ENCODE assay signal across 1 cellular context in the genomic region with DNA sequence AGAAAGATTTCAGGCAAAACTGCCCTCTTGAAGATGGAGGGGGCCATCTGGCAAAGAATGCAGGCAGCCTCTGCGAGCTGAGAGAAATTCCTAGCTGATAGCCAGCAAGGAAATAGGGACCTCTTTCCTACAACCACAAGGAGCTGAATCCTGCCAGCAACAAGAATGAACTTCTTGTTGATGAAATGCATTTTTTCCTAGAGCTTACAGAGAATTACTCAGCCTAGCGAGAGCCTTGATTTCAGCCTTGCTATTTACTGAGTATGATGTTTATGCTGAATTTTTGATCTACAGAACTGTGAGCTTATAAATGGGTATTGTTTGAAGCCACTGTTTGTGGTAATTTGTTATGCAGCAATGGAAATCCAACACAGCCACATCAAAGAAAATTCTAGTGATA.
TF ChIP-seq lines count a peak whose summit lies in the region.

No MANE protein-coding gene starts in this region.

TF ChIP-seq in IMR-90, 13 proteins besides CTCF, POLR2A, EP300 and RAD21:
- TF ChIP-seq CHD1 (IDR thresholded peaks at IDR 0.05; ENCODE audit: low read depth, low read length) = no peak
- TF ChIP-seq RCOR1 (IDR thresholded peaks at IDR 0.05; ENCODE audit: insufficient replicate concordance, low read length) = no peak
- no peak for TF ChIP-seq BHLHE40 (IDR thresholded peaks at IDR 0.05; ENCODE audit: low read depth, low read length)
- no peak for TF ChIP-seq SMC3 (IDR thresholded peaks at IDR 0.05; ENCODE audit: low read depth, low read length)
- TF ChIP-seq FOS (IDR thresholded peaks at IDR 0.05; ENCODE audit: low read depth, low read length) = no peak
- TF ChIP-seq MAZ (IDR thresholded peaks at IDR 0.05; ENCODE audit: borderline replicate concordance, low read depth, low read length) = no peak
- no peak for TF ChIP-seq MXI1 (IDR thresholded peaks at IDR 0.05; ENCODE audit: borderline replicate concordance, low read depth, low read length)
- no peak for TF ChIP-seq CEBPB (IDR thresholded peaks at IDR 0.05; ENCODE audit: low read depth, low read length)
- TF ChIP-seq, protein P1, sequence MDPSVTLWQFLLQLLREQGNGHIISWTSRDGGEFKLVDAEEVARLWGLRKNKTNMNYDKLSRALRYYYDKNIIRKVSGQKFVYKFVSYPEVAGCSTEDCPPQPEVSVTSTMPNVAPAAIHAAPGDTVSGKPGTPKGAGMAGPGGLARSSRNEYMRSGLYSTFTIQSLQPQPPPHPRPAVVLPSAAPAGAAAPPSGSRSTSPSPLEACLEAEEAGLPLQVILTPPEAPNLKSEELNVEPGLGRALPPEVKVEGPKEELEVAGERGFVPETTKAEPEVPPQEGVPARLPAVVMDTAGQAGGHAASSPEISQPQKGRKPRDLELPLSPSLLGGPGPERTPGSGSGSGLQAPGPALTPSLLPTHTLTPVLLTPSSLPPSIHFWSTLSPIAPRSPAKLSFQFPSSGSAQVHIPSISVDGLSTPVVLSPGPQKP (IDR thresholded peaks at IDR 0.05; ENCODE audit: borderline replicate concordance, low read depth, low read length) = no peak
- no peak for TF ChIP-seq NFE2L2 (IDR thresholded peaks at IDR 0.05; ENCODE audit: low read depth, low read length)
- TF ChIP-seq, protein P2, sequence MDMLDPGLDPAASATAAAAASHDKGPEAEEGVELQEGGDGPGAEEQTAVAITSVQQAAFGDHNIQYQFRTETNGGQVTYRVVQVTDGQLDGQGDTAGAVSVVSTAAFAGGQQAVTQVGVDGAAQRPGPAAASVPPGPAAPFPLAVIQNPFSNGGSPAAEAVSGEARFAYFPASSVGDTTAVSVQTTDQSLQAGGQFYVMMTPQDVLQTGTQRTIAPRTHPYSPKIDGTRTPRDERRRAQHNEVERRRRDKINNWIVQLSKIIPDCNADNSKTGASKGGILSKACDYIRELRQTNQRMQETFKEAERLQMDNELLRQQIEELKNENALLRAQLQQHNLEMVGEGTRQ (IDR thresholded peaks at IDR 0.05; ENCODE audit: low read depth, low read length) = no peak
- no peak for TF ChIP-seq MAFK (IDR thresholded peaks at IDR 0.05; ENCODE audit: low read depth, low read length)
- TF ChIP-seq RFX5 (IDR thresholded peaks at IDR 0.05; ENCODE audit: low read depth, low read length) = no peak
